Comparison of ENCODE assay signal across 23 cellular contexts in the genomic region with DNA sequence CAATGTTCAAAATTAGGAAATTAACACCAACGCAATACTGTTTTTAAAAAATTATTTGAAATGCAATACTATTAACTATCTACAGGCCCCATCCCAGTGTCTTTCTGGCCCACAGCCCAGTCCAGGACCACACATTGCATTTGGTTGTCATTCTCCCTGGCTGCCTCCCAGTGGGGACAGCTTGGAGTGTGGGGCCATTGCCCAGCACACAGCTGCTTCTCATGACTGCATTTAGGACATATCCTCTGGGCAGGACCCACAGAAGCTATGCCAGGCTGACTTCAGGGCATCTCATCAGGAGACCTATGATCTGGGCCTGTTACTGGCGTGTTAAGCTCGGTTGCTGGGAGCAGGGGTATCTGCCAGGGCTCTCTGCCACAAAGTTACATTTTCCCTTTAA.
"Had no signal": no experiment of that assay in that cellular context is flagged by ENCODE, and none has a peak within 500 bp of the region (broad histone marks: within the 10 kb centered on the region; RNA-seq: fewer than 3 reads in every experiment).

No MANE protein-coding gene starts in this region.

- DNase-seq: activated B cell treated with CpG ODN at 0.5 μM for 24 hours; activated CD4-positive, alpha-beta T cell treated with anti-CD3 and anti-CD28 coated beads for 1 hour; activated CD4-positive, alpha-beta T cell treated with anti-CD3 and anti-CD28 coated beads, Interleukin-2, amount 10 ng/mL, durations not matched to agents 24 days and 14 days; activated CD4-positive, alpha-beta T cell treated with anti-CD3 and anti-CD28 coated beads, Interleukin-2, amount 50 U/mL, for 48 hours; activated CD8-positive, alpha-beta memory T cell treated with anti-CD3 and anti-CD28 coated beads for 24 hours; activated gamma-delta T cell; activated naive CD4-positive, alpha-beta T cell treated with anti-CD3 and anti-CD28 coated beads for 36 hours; activated T-cell treated with anti-CD3 and anti-CD28 coated beads for 4 hours; activated T-cell treated with anti-CD3 and anti-CD28 coated beads, Interleukin-2, amount 50 U/mL, for 48 hours; amygdala; MM.1S; NCI-H1105 treated with DMSO at 0.1 percent for 48 hours; NCI-H1436 treated with DMSO at 0.1 percent for 48 hours; NCI-H1930; NCI-H2171; NCI-H226; NCI-H510A treated with DMSO at 0.1 percent for 48 hours; NCI-H69; PC-3; SHP77 had no signal

- H3K4me3 ChIP-seq: SJSA1 had no signal

- ATAC-seq: activated T-helper 17 cell treated with anti-CD3 and anti-CD28 coated beads, Interleukin-2, amount 50 U/mL, for 72 hours; PC-3; SK-N-SH treated with all-trans-retinoic acid at 6 μM for 48 hours had no signal

- H3K27ac ChIP-seq: SJSA1 had no signal

- H3K36me3 ChIP-seq: SJSA1 had no signal
